ENCODE assay signal across 8 cellular contexts in the genomic region with DNA sequence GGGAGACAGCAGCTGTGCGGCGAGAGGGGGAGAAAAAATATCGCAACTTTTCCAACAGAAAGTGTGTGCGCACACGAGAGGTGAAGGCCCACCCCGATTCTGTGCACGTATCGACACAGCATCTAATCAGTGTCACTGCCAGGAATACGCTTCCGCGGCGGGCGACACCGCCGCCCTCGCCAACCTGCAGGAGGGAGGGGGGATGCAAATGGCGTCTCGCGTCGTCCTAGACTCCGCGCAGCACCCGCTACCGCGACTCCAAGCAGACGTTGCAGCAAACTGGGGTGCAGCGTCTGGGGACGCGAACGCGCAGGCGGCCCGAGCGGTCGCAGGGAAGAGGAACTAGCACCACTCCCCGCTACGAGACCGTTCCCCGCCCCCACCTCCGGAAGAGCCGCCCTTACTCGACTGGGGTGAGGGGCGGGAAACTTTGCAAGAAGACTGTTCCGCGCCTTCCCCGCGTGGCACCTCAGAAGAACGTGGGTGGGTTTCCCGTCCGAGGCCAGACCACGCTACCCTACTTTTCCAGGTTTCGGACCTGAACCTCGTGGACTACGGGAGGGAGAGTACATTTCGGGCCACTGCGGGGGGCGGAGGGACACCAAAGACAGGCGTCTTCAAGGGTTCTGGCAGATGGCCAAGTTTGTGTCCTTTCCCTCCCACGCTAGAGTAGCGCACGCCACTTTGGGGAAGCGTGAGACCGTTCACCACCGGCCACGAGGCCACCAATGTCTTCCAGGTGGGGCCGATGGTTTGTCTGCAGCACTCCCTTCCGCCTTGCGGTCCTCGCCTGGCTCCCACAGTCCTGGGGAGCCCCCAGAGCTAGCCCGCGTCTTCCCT.
DNase-seq lines count a peak whose midpoint lies in the region; ATAC-seq and TF ChIP-seq lines count a peak whose summit lies in the region.

No MANE protein-coding gene starts in this region.

- peak overlapping the region; percentile 65 for H3K9ac ChIP-seq in HUES48 (ENCODE audit: low read depth, low read length)

- H3K27ac ChIP-seq in ACC112 (ENCODE audit: low read depth, low read length) (peak overlapping the region; percentile 81), HUES48 (ENCODE audit: low read depth, low read length) (peak overlapping the region; percentile 88)

- intact Hi-C loops in cardiac septum (cut with DNase I): loop anchor here (5.0 kb wide), 2 partner anchors 92 to 163 kb away; no protein-coding TSS in a partner anchor

- H3K79me2 ChIP-seq in ACC112 (ENCODE audit: control insufficient read depth, insufficient read depth, low read length, unreplicated experiment): peaks cover 11% of the 10 kb centered on the region

- peak overlapping the region; percentile 98 for H3K27ac Mint-ChIP-seq in activated naive CD4-positive, alpha-beta T cell treated with anti-CD3 and anti-CD28 coated beads, Interleukin-2, amount 50 U/mL, for 24 hours
- peak overlapping the region; percentile 90 for H3K27ac Mint-ChIP-seq in progenitor cell of endocrine pancreas

- H3K36me3 ChIP-seq in ACC112 (ENCODE audit: insufficient read depth, low read length) (no peaks in the 10 kb centered on the region), HUES48 (ENCODE audit: control insufficient read depth, insufficient read depth, low read length) (no peaks in the 10 kb centered on the region)

- TF ChIP-seq CTCF in progenitor cell of endocrine pancreas (IDR thresholded peaks at IDR 0.05; ENCODE audit: unreplicated experiment): no peak

- no peaks in the 10 kb centered on the region for H3K9me3 Mint-ChIP-seq in activated naive CD4-positive, alpha-beta T cell treated with anti-CD3 and anti-CD28 coated beads, Interleukin-2, amount 50 U/mL, for 24 hours
- peaks cover 3% of the 10 kb centered on the region for H3K9me3 Mint-ChIP-seq in progenitor cell of endocrine pancreas (ENCODE audit: low read depth)

- H3K4me3 Mint-ChIP-seq in activated naive CD4-positive, alpha-beta T cell treated with anti-CD3 and anti-CD28 coated beads, Interleukin-2, amount 50 U/mL, for 24 hours: peak overlapping the region; percentile 92
- peak overlapping the region; percentile 75 for H3K4me3 Mint-ChIP-seq in progenitor cell of endocrine pancreas (ENCODE audit: low read depth)

- H3K27me3 Mint-ChIP-seq in activated naive CD4-positive, alpha-beta T cell treated with anti-CD3 and anti-CD28 coated beads, Interleukin-2, amount 50 U/mL, for 24 hours: no peaks in the 10 kb centered on the region
- H3K27me3 Mint-ChIP-seq in progenitor cell of endocrine pancreas: peaks cover 14% of the 10 kb centered on the region

- H3K36me3 Mint-ChIP-seq in activated naive CD4-positive, alpha-beta T cell treated with anti-CD3 and anti-CD28 coated beads, Interleukin-2, amount 50 U/mL, for 24 hours: no peaks in the 10 kb centered on the region
- H3K36me3 Mint-ChIP-seq in progenitor cell of endocrine pancreas (ENCODE audit: insufficient read depth): no peaks in the 10 kb centered on the region

- ATAC-seq in GM18907 (IDR thresholded peaks at IDR 0.05; ENCODE audit: unreplicated experiment) (peak; percentile 31), HG02973 (IDR thresholded peaks at IDR 0.05; ENCODE audit: unreplicated experiment) (no peak)

- DNase-seq in SK-MEL-5 (ENCODE audit: low read depth, low spot score): peak; percentile 78
- peak; percentile 90 for DNase-seq in cardiac septum (ENCODE audit: low spot score)
- DNase-seq in progenitor cell of endocrine pancreas (ENCODE audit: low spot score, unreplicated experiment): no peak

- H3K27me3 ChIP-seq in ACC112 (ENCODE audit: insufficient read depth, low read length) (no peaks in the 10 kb centered on the region), HUES48 (ENCODE audit: control insufficient read depth, insufficient read depth, low read length) (peaks cover 26% of the 10 kb centered on the region)

- peaks cover 23% of the 10 kb centered on the region for H3K4me1 Mint-ChIP-seq in activated naive CD4-positive, alpha-beta T cell treated with anti-CD3 and anti-CD28 coated beads, Interleukin-2, amount 50 U/mL, for 24 hours
- peaks cover 21% of the 10 kb centered on the region for H3K4me1 Mint-ChIP-seq in progenitor cell of endocrine pancreas (ENCODE audit: low read depth)

- in situ Hi-C loops in SK-MEL-5 (cut with HindIII; ENCODE audit: low pct_unique_long_range_greater_than_20kb, low sequenced_read_pairs): no loop called here

- peak overlapping the region; percentile 52 for H2AFZ ChIP-seq in ACC112 (ENCODE audit: low read length, unreplicated experiment)

- H3K9me3 ChIP-seq in HUES48 (ENCODE audit: control insufficient read depth, insufficient read depth, low read length): peaks cover 3% of the 10 kb centered on the region; the same call in 1 of the 2 replicates

- H3K4me3 ChIP-seq in ACC112 (ENCODE audit: low read depth, low read length) (peak overlapping the region; percentile 84), HUES48 (ENCODE audit: low read depth, low read length) (peak overlapping the region; percentile 66)

- H3K4me1 ChIP-seq in ACC112 (ENCODE audit: control insufficient read depth, insufficient read depth, low read length, unreplicated experiment): peaks cover 25% of the 10 kb centered on the region
- peaks cover 22% of the 10 kb centered on the region for H3K4me1 ChIP-seq in HUES48 (ENCODE audit: control insufficient read depth, insufficient read depth, low read length)
